19 cellular contexts compared by ENCODE assay signal in genomic region chr4:52263612-52264011, GRCh38.
A peak's percentile ranks its signal among the peaks of the same experiment; 100 is the strongest.
DNase-seq lines count a peak whose midpoint lies in the region; ATAC-seq and TF ChIP-seq lines count a peak whose summit lies in the region.
"Had no signal": no experiment of that assay in that cellular context is flagged by ENCODE, and none has a peak within 500 bp of the region (broad histone marks: within the 10 kb centered on the region; RNA-seq: fewer than 3 reads in every experiment).

No MANE protein-coding gene starts in this region.

- H3K9me3 ChIP-seq in BLaER1 treated with 17β-estradiol and CSF1 and Interleukin-3, amounts not matched to agents 10 nM and 100 nM (replicated peaks in 1 of 11): peaks cover 0 to 6% (median 0%) of the 10 kb centered on the region in 11 experiments; a peak in 1 of 22 replicates
- H3K9me3 ChIP-seq in ascending aorta (no peaks in the 10 kb centered on the region), upper lobe of right lung (no peaks in the 10 kb centered on the region)
- H3K9me3 ChIP-seq: adrenal gland, left lung, testis had no signal

- no peaks in the 10 kb centered on the region for H3K27me3 ChIP-seq in BLaER1 treated with 17β-estradiol and CSF1 and Interleukin-3, amounts not matched to agents 10 nM and 100 nM
- H3K27me3 ChIP-seq in ascending aorta (no peaks in the 10 kb centered on the region), upper lobe of right lung (no peaks in the 10 kb centered on the region)
- H3K27me3 ChIP-seq: adrenal gland, foreskin keratinocyte, left lung, testis had no signal

- H3K4me3 ChIP-seq in BLaER1 treated with 17β-estradiol and CSF1 and Interleukin-3, amounts not matched to agents 10 nM and 100 nM: no peak overlapping the region
- H3K4me3 ChIP-seq in ascending aorta: no peak overlapping the region
- H3K4me3 ChIP-seq in upper lobe of right lung: no peak overlapping the region
- H3K4me3 ChIP-seq: adrenal gland, left lung, testis had no signal

- TF ChIP-seq CTCF in ascending aorta (IDR thresholded peaks at IDR 0.05): no peak
- TF ChIP-seq CTCF in upper lobe of right lung (IDR thresholded peaks at IDR 0.05): no peak

- intact Hi-C loops in ascending aorta (cut with DNase I) (no loop called here), upper lobe of right lung (cut with DNase I) (no loop called here)

- no peak overlapping the region; a peak in 1 of 22 replicates for H3K27ac ChIP-seq in BLaER1 treated with 17β-estradiol and CSF1 and Interleukin-3, amounts not matched to agents 10 nM and 100 nM
- H3K27ac ChIP-seq in ascending aorta: peak overlapping the region; percentile 43 to 67
- no peak overlapping the region for H3K27ac ChIP-seq in upper lobe of right lung
- H3K27ac ChIP-seq: adrenal gland, foreskin keratinocyte, KMS-11, left lung, testis had no signal

- H3K27ac Mint-ChIP-seq in activated naive CD4-positive, alpha-beta T cell treated with anti-CD3 and anti-CD28 coated beads, Interleukin-2, amount 50 U/mL, for 72 hours: no peak overlapping the region
- H3K27ac Mint-ChIP-seq: activated B cell treated with CpG ODN at 0.5 μM for 24 hours; activated T-helper 1 cell treated with anti-CD3 and anti-CD28 coated beads, Interleukin-12 subunit alpha, Interleukin-12 subunit beta, Interleukin-2, Interleukin-4 antibody, amounts not matched to agents 30 ng/mL and 10 ng/mL and 1 ng/mL, durations not matched to agents 14 hours and 24 hours and 36 hours had no signal

- peak; percentile 52 for DNase-seq in HT1080 (ENCODE audit: low read depth)
- DNase-seq in ascending aorta (ENCODE audit: low spot score in 2 of 2): peak; percentile 12 to 67
- peak; percentile 3 for DNase-seq in midbrain (lab: John Stamatoyannopoulos, UW)
- no peak for DNase-seq in activated CD4-positive, alpha-beta T cell treated with anti-CD3 and anti-CD28 coated beads for 48 hours
- no peak for DNase-seq in SKM-1 (lab: John Stamatoyannopoulos, UW; ENCODE audit: unreplicated experiment)
- DNase-seq in activated naive CD4-positive, alpha-beta T cell treated with anti-CD3 and anti-CD28 coated beads, Interleukin-2, amount 50 U/mL, for 72 hours (ENCODE audit: low spot score in 2 of 2): no peak
- DNase-seq in upper lobe of right lung: no peak
- DNase-seq: activated B cell treated with CpG ODN at 0.5 μM for 24 hours; HCEC 1CT; left lung; NCI-H1417; SHP77 treated with DMSO at 0.1 percent for 48 hours; stimulated activated CD4-positive, alpha-beta T cell treated with anti-CD3 and anti-CD28 coated beads, Interleukin-4, amount 100 ng/mL, for 24 hours; testis had no signal

- peak overlapping the region in 6 of 11 experiments; percentile 2 to 21 (median 10); a peak in 4 of 22 replicates for H3K4me2 ChIP-seq in BLaER1 treated with 17β-estradiol and CSF1 and Interleukin-3, amounts not matched to agents 10 nM and 100 nM
- H3K4me2 ChIP-seq: KMS-11 had no signal

- H4K20me1 ChIP-seq in BLaER1 treated with 17β-estradiol and CSF1 and Interleukin-3, amounts not matched to agents 10 nM and 100 nM: no peaks in the 10 kb centered on the region

- H3K4me1 ChIP-seq in BLaER1 treated with 17β-estradiol and CSF1 and Interleukin-3, amounts not matched to agents 10 nM and 100 nM: peaks cover 30 to 72% (median 57%) of the 10 kb centered on the region in 10 experiments
- H3K4me1 ChIP-seq in ascending aorta (peaks cover 3 to 32% of the 10 kb centered on the region in 2 donors), upper lobe of right lung (no peaks in the 10 kb centered on the region)
- H3K4me1 ChIP-seq: adrenal gland, foreskin keratinocyte, left lung had no signal

- H3K9ac ChIP-seq in BLaER1 treated with 17β-estradiol and CSF1 and Interleukin-3, amounts not matched to agents 10 nM and 100 nM: no peak overlapping the region
- H3K9ac ChIP-seq: KMS-11 had no signal

- H3K9me3 Mint-ChIP-seq in activated naive CD4-positive, alpha-beta T cell treated with anti-CD3 and anti-CD28 coated beads, Interleukin-2, amount 50 U/mL, for 72 hours: peaks cover 0 to 12% of the 10 kb centered on the region in 2 donors
- H3K9me3 Mint-ChIP-seq: activated B cell treated with CpG ODN at 0.5 μM for 24 hours; activated T-helper 1 cell treated with anti-CD3 and anti-CD28 coated beads, Interleukin-12 subunit alpha, Interleukin-12 subunit beta, Interleukin-2, Interleukin-4 antibody, amounts not matched to agents 30 ng/mL and 10 ng/mL and 1 ng/mL, durations not matched to agents 14 hours and 24 hours and 36 hours had no signal

- no peaks in the 10 kb centered on the region for H3K36me3 Mint-ChIP-seq in activated naive CD4-positive, alpha-beta T cell treated with anti-CD3 and anti-CD28 coated beads, Interleukin-2, amount 50 U/mL, for 72 hours

- H3K36me3 ChIP-seq in BLaER1 treated with 17β-estradiol and CSF1 and Interleukin-3, amounts not matched to agents 10 nM and 100 nM: no peaks in the 10 kb centered on the region
- H3K36me3 ChIP-seq in ascending aorta (no peaks in the 10 kb centered on the region), upper lobe of right lung (no peaks in the 10 kb centered on the region)
- H3K36me3 ChIP-seq: adrenal gland, left lung had no signal

- ATAC-seq in activated naive CD4-positive, alpha-beta T cell treated with anti-CD3 and anti-CD28 coated beads, Interleukin-2, amount 50 U/mL, for 72 hours: no peak
- no peak for ATAC-seq in upper lobe of right lung
- ATAC-seq: foreskin keratinocyte, left lung had no signal

Comparison
In these comparisons a context has a peak if more than half of its experiments do, and no peak if none do; other contexts are left out.
1. H3K27ac ChIP-seq: peak in ascending aorta (2 of 2); none in BLaER1 treated with 17β-estradiol and CSF1 and Interleukin-3, amounts not matched to agents 10 nM and 100 nM (0 of 11) and upper lobe of right lung (single experiment).
2. DNase-seq: peak in HT1080 (single experiment), ascending aorta (2 of 2) and midbrain (single experiment); none in activated CD4-positive, alpha-beta T cell treated with anti-CD3 and anti-CD28 coated beads for 48 hours (single experiment), SKM-1 (single experiment), activated naive CD4-positive, alpha-beta T cell treated with anti-CD3 and anti-CD28 coated beads, Interleukin-2, amount 50 U/mL, for 72 hours (0 of 2) and upper lobe of right lung (single experiment).